Comparison of ENCODE assay signal across 1 cellular context in the genomic region with DNA sequence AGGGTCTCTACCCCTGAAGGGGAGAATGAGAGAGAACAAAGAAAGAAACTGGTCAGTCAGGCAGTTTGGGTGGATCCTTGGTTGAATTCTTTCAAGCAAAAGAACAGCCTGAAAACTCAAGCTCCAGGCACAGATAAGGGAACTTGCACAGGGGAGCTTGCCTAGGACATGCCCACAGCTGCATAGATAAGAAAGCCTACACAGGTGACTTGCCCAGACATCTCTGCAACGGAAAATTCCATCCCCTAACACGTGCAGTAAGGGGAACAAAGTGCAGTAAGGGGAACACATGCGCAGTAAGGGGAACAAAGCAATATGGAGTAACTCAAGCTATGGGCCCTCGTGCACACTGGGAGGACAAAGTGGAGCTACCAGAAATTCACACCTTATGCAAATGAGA.
TF ChIP-seq lines count a peak whose summit lies in the region.

No MANE protein-coding gene starts in this region.

TF ChIP-seq in GM23338, 12 proteins besides CTCF, POLR2A, EP300 and RAD21 (continued from another document):
- TF ChIP-seq, protein P1, sequence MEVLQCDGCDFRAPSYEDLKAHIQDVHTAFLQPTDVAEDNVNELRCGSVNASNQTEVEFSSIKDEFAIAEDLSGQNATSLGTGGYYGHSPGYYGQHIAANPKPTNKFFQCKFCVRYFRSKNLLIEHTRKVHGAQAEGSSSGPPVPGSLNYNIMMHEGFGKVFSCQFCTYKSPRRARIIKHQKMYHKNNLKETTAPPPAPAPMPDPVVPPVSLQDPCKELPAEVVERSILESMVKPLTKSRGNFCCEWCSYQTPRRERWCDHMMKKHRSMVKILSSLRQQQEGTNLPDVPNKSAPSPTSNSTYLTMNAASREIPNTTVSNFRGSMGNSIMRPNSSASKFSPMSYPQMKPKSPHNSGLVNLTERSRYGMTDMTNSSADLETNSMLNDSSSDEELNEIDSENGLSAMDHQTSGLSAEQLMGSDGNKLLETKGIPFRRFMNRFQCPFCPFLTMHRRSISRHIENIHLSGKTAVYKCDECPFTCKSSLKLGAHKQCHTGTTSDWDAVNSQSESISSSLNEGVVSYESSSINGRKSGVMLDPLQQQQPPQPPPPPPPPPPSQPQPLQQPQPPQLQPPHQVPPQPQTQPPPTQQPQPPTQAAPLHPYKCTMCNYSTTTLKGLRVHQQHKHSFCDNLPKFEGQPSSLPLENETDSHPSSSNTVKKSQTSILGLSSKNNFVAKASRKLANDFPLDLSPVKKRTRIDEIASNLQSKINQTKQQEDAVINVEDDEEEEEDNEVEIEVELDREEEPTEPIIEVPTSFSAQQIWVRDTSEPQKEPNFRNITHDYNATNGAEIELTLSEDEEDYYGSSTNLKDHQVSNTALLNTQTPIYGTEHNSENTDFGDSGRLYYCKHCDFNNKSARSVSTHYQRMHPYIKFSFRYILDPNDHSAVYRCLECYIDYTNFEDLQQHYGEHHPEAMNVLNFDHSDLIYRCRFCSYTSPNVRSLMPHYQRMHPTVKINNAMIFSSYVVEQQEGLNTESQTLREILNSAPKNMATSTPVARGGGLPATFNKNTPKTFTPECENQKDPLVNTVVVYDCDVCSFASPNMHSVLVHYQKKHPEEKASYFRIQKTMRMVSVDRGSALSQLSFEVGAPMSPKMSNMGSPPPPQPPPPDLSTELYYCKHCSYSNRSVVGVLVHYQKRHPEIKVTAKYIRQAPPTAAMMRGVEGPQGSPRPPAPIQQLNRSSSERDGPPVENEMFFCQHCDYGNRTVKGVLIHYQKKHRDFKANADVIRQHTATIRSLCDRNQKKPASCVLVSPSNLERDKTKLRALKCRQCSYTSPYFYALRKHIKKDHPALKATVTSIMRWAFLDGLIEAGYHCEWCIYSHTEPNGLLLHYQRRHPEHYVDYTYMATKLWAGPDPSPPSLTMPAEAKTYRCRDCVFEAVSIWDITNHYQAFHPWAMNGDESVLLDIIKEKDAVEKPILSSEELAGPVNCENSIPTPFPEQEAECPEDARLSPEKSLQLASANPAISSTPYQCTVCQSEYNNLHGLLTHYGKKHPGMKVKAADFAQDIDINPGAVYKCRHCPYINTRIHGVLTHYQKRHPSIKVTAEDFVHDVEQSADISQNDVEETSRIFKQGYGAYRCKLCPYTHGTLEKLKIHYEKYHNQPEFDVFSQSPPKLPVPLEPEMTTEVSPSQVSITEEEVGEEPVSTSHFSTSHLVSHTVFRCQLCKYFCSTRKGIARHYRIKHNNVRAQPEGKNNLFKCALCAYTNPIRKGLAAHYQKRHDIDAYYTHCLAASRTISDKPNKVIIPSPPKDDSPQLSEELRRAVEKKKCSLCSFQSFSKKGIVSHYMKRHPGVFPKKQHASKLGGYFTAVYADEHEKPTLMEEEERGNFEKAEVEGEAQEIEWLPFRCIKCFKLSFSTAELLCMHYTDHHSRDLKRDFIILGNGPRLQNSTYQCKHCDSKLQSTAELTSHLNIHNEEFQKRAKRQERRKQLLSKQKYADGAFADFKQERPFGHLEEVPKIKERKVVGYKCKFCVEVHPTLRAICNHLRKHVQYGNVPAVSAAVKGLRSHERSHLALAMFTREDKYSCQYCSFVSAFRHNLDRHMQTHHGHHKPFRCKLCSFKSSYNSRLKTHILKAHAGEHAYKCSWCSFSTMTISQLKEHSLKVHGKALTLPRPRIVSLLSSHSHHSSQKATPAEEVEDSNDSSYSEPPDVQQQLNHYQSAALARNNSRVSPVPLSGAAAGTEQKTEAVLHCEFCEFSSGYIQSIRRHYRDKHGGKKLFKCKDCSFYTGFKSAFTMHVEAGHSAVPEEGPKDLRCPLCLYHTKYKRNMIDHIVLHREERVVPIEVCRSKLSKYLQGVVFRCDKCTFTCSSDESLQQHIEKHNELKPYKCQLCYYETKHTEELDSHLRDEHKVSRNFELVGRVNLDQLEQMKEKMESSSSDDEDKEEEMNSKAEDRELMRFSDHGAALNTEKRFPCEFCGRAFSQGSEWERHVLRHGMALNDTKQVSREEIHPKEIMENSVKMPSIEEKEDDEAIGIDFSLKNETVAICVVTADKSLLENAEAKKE (CRISPR knock-in tag; IDR thresholded peaks at IDR 0.05) = no peak
- TF ChIP-seq ZNF114 (CRISPR knock-in tag; IDR thresholded peaks at IDR 0.05) (no peak), JUNB (IDR thresholded peaks at IDR 0.05; ENCODE audit: unreplicated experiment) (no peak), STAT1 (IDR thresholded peaks at IDR 0.05; ENCODE audit: unreplicated experiment) (no peak)
TF ChIP-seq in GM23338: peak in this region for 0.
